Comparison of ENCODE assay signal across 24 cellular contexts in the genomic region with DNA sequence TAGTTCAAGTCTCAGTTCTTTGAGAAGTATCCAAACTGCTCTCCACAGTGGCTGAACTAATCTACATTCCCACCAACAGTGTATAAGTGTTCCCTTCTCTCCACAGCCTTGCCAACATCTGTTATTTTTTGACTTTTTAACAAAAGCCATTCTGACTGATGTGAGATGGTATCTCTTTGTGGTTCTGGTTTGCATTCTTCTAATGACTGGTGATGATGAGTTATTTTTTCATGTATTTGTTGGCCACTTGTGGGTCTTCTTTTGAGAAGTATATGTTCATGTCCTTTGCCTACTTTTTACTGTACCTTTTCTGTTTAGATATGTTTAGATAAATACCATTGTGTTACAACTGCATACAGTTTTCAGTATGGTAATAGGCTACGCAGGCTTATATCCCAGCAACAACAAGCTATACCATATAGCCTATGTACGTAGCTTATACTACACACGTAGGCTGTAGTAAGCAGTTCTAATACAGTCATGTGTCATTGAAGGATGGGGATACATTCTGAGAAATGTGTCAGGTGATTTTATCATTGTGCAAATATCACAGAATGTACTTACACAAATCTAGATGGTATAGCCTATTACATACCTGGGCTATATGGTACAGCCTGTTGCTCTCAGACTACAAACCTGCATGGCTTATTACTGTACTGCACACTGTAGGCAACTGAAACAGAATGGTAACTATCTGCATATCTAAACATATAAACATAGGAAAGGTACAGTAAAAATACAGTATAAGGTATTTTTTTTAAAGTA. TPM values are rescaled to one million over a fixed set of nuclear protein-coding genes. Genes with fewer than 3 reads are reported as not detected.
DNase-seq lines count a peak whose midpoint lies in the region; ATAC-seq, FAIRE-seq and TF ChIP-seq lines count a peak whose summit lies in the region.
"Had no signal": no experiment of that assay in that cellular context is flagged by ENCODE, and none has a peak within 500 bp of the region (broad histone marks: within the 10 kb centered on the region; RNA-seq: fewer than 3 reads in every experiment).

No MANE protein-coding gene starts in this region.

- intact Hi-C loops in HepG2 (cut with micrococcal nuclease; ENCODE audit: unreplicated experiment) (no loop called here), right lobe of liver (cut with DNase I) (no loop called here)

- DNase-seq in HepG2 (ENCODE audit: low spot score) (no peak), right lobe of liver (no peak), amniotic epithelial cell (ENCODE audit: low read depth) (peak; percentile 25), fibroblast of pulmonary artery (ENCODE audit: low read depth) (peak; percentile 14), islet precursor cell (no peak), left lobe of liver (ENCODE audit: low spot score) (no peak)
- DNase-seq: ACHN; activated naive CD4-positive, alpha-beta T cell treated with anti-CD3 and anti-CD28 coated beads for 36 hours; activated T-cell treated with anti-CD3 and anti-CD28 coated beads, Interleukin-2, amount 50 U/mL, for 4 hours; COR-L47; DND-41; immature natural killer cell; midbrain; NCI-H1048; NCI-H187 treated with DMSO at 0.1 percent for 48 hours; OCI-M1; stimulated activated CD4-positive, alpha-beta T cell treated with anti-CD3 and anti-CD28 coated beads, Interleukin-4, amount 100 ng/mL, for 24 hours; stimulated activated naive CD4-positive, alpha-beta T cell; SW 1271; uterus had no signal

- POLR2A ChIA-PET in HepG2 (lab: Yijun Ruan, JAX): no interaction called here

- TF ChIP-seq POLR2A in HepG2 (IDR thresholded peaks at IDR 0.05; ENCODE audit: insufficient read depth in 1 of 2, low read depth in 2 of 2, low read length in 2 of 2) (no peak), right lobe of liver (IDR thresholded peaks at IDR 0.05) (no peak)

- H3K4me3 ChIP-seq in HepG2 (replicated peaks in 1 of 3; ENCODE audit: insufficient read depth in 1 of 3, low read depth in 2 of 3, low read length in 3 of 3) (no peak overlapping the region), right lobe of liver (no peak overlapping the region), fibroblast of pulmonary artery (replicated peaks; ENCODE audit: low read depth, low read length) (no peak overlapping the region)
- H3K4me3 ChIP-seq: BLaER1 treated with 17β-estradiol and CSF1 and Interleukin-3, amounts not matched to agents 10 nM and 100 nM; hepatocyte; uterus had no signal

- H3K36me3 ChIP-seq in HepG2 (replicated peaks in 1 of 2; ENCODE audit: control insufficient read depth in 1 of 2, insufficient read depth in 2 of 2, low read length in 2 of 2): no peaks in the 10 kb centered on the region
- no peaks in the 10 kb centered on the region for H3K36me3 ChIP-seq in right lobe of liver
- H3K36me3 ChIP-seq: uterus had no signal

- H4K20me1 ChIP-seq in HepG2 (ENCODE audit: insufficient read depth, low read length): no peaks in the 10 kb centered on the region

- in situ Hi-C loops in HepG2 (cut with HindIII; ENCODE audit: extremely low pct_ligation_motif_present, low pct_unique_long_range_greater_than_20kb): no loop called here

- H3K4me1 ChIP-seq in HepG2 (ENCODE audit: insufficient read depth, low read length): peaks cover 10% of the 10 kb centered on the region; the same call in 1 of the 2 replicates
- no peaks in the 10 kb centered on the region for H3K4me1 ChIP-seq in right lobe of liver
- H3K4me1 ChIP-seq: BLaER1 treated with 17β-estradiol and CSF1 and Interleukin-3, amounts not matched to agents 10 nM and 100 nM; uterus had no signal

- TF ChIP-seq RAD21 in HepG2 (CRISPR knock-in tag; IDR thresholded peaks at IDR 0.05): no peak

- TF ChIP-seq EP300 in HepG2 (IDR thresholded peaks at IDR 0.05; ENCODE audit: low read depth in 2 of 2, low read length in 2 of 2): no peak
- no peak for TF ChIP-seq EP300 in HepG2 (CRISPR knock-in tag; IDR thresholded peaks at IDR 0.05; ENCODE audit: borderline replicate concordance)

- CTCF ChIA-PET in HepG2 (lab: Yijun Ruan, JAX; ENCODE audit: low intra/inter-chr PET ratio, low total read pairs): no interaction called here

- no peak for ATAC-seq in HepG2
- ATAC-seq in right lobe of liver: no peak
- ATAC-seq in left lobe of liver: no peak
- no peak for ATAC-seq in HG02973 (IDR thresholded peaks at IDR 0.05; ENCODE audit: unreplicated experiment)
- ATAC-seq in HG03571 (IDR thresholded peaks at IDR 0.05; ENCODE audit: unreplicated experiment): no peak

- peaks cover 4% of the 10 kb centered on the region for H3K79me2 ChIP-seq in HepG2 (ENCODE audit: insufficient read depth, low read length)

- BruUV-seq in HepG2 (replicated peaks; lab: Mats Ljungman, UMichigan): no TSS peak

- no peak overlapping the region for H3K9ac ChIP-seq in HepG2 (ENCODE audit: insufficient read depth, low read depth, low read length)
- H3K9ac ChIP-seq: BLaER1 treated with 17β-estradiol and CSF1 and Interleukin-3, amounts not matched to agents 10 nM and 100 nM had no signal

- FAIRE-seq in HepG2 (lab: Jason Lieb, UNC): peak; percentile 12

- H3K27me3 ChIP-seq in HepG2 (ENCODE audit: control insufficient read depth in 1 of 2, insufficient read depth in 2 of 2, low read length in 2 of 2): no peaks in the 10 kb centered on the region
- H3K27me3 ChIP-seq in right lobe of liver: no peaks in the 10 kb centered on the region
- H3K27me3 ChIP-seq: BLaER1 treated with 17β-estradiol and CSF1 and Interleukin-3, amounts not matched to agents 10 nM and 100 nM; hepatocyte; uterus had no signal

- H2AFZ ChIP-seq in HepG2 (ENCODE audit: low read length): no peak overlapping the region
- H2AFZ ChIP-seq: hepatocyte had no signal

- H3K27ac ChIP-seq in HepG2 (ENCODE audit: extremely low read length, insufficient read depth, low read length): no peak overlapping the region
- H3K27ac ChIP-seq in right lobe of liver: no peak overlapping the region
- H3K27ac ChIP-seq: BLaER1 treated with 17β-estradiol and CSF1 and Interleukin-3, amounts not matched to agents 10 nM and 100 nM; hepatocyte; uterus had no signal

- WGBS in HepG2 (ENCODE audit: low lambda C conversion rate): 98% methylated on average over 3 of the region's 3 CpGs
- WGBS in right lobe of liver (ENCODE audit: insufficient coverage, low coverage, low lambda C conversion rate, missing lambda C conversion rate): 100% methylated on average over 3 of the region's 3 CpGs

- H3K9me3 ChIP-seq in HepG2 (ENCODE audit: low read length): no peaks in the 10 kb centered on the region
- no peaks in the 10 kb centered on the region for H3K9me3 ChIP-seq in right lobe of liver
- H3K9me3 ChIP-seq: uterus had no signal

- no peak for TF ChIP-seq CTCF in HepG2 (CRISPR knock-in tag; IDR thresholded peaks at IDR 0.05)
- no peak for TF ChIP-seq CTCF in right lobe of liver (IDR thresholded peaks at IDR 0.05)
- TF ChIP-seq CTCF in fibroblast of pulmonary artery (IDR thresholded peaks at IDR 0.05; ENCODE audit: low read length, missing control alignments): no peak

- H3K4me2 ChIP-seq in HepG2 (ENCODE audit: low read depth, low read length): no peak overlapping the region
- H3K4me2 ChIP-seq: BLaER1 treated with 17β-estradiol and CSF1 and Interleukin-3, amounts not matched to agents 10 nM and 100 nM; hepatocyte had no signal

TF ChIP-seq in HepG2, 621 proteins besides CTCF, POLR2A, EP300 and RAD21:
- TF ChIP-seq EZH2 (conservative IDR thresholded peaks at IDR 0.05; ENCODE audit: low read depth, low read length) (no peak), ZNF446 (CRISPR knock-in tag; IDR thresholded peaks at IDR 0.05) (no peak), CEBPG (CRISPR knock-in tag; IDR thresholded peaks at IDR 0.05) (no peak), MTA1 (CRISPR knock-in tag; IDR thresholded peaks at IDR 0.05; ENCODE audit: borderline replicate concordance) (no peak), ZBTB3 (CRISPR knock-in tag; IDR thresholded peaks at IDR 0.05; ENCODE audit: borderline replicate concordance, low read depth) (no peak)
TF ChIP-seq in HepG2: peak in this region for 0.

RNA-seq across cellular contexts. Expression of gene KLHL8, which starts 28.1 kb away (rescaled TPM):
- total RNA-seq in HepG2 (2016; rRNA removed; fragmentation: Illumina TruSeq; extraction: Trizol): 11.7 and 18.4 TPM in 2 replicates
- 29.5 and 30.8 TPM in 2 replicates for total RNA-seq in HepG2 (2016; cell fraction: cytosol; rRNA removed; fragmentation: Illumina TruSeq; extraction: Trizol; ENCODE audit: low read depth)
- total RNA-seq in HepG2 (2016; cell fraction: insoluble cytoplasmic fraction; rRNA removed; fragmentation: Illumina TruSeq; extraction: Trizol): 12.4 and 16.0 TPM in 2 replicates
- total RNA-seq in HepG2 (2016; cell fraction: membrane; rRNA removed; fragmentation: Illumina TruSeq; extraction: Trizol): 21.3 and 27.0 TPM in 2 replicates
- total RNA-seq in HepG2 (2016; cell fraction: nucleus; rRNA removed; fragmentation: Illumina TruSeq; extraction: Trizol): 10.2 and 11.7 TPM in 2 replicates
- polyA plus RNA-seq in HepG2 (2011; rRNA removed): 2.6 and 2.8 TPM in 2 replicates
- 1.7 and 3.5 TPM in 2 replicates for polyA plus RNA-seq in HepG2 (2011; cell fraction: cytosol; rRNA removed)
- polyA plus RNA-seq in HepG2 (2011; cell fraction: nucleus; rRNA removed): 1.6 TPM in 2 replicates
- polyA plus RNA-seq in HepG2 (2012): 7.8 and 8.3 TPM in 2 replicates
- polyA plus RNA-seq in HepG2 (2016; cell fraction: cytosol; fragmentation: Illumina TruSeq; extraction: Trizol; ENCODE audit: low read depth): 0.57 and 0.74 TPM in 2 replicates
- polyA plus RNA-seq in HepG2 (2016; cell fraction: insoluble cytoplasmic fraction; fragmentation: Illumina TruSeq; extraction: Trizol; ENCODE audit: low read depth): 13.1 and 14.9 TPM in 2 replicates
- polyA plus RNA-seq in HepG2 (2016; cell fraction: membrane; fragmentation: Illumina TruSeq; extraction: Trizol; ENCODE audit: low read depth): 2.8 and 3.1 TPM in 2 replicates
- 6.6 and 6.7 TPM in 2 replicates for polyA plus RNA-seq in HepG2 (2016; cell fraction: nucleus; fragmentation: Illumina TruSeq; extraction: Trizol; ENCODE audit: insufficient read depth, low read depth)
- polyA minus RNA-seq in HepG2 (2011; rRNA and poly(A)+ RNA removed; ENCODE audit: low replicate concordance): 6.6 and 12.6 TPM in 2 replicates
- polyA minus RNA-seq in HepG2 (2011; cell fraction: cytosol; rRNA and poly(A)+ RNA removed): 8.1 and 10.3 TPM in 2 replicates
- polyA minus RNA-seq in HepG2 (2011; cell fraction: nucleus; rRNA and poly(A)+ RNA removed): 12.7 and 12.9 TPM in 2 replicates
- total RNA-seq in right lobe of liver: 1 to 10 TPM; 5.5 to 9.6 (median 7.2) TPM
- total RNA-seq in left lobe of liver: 8.4 TPM

Comparison
In these comparisons a context has a peak if more than half of its experiments do, and no peak if none do; other contexts are left out.
1. DNase-seq: peak in amniotic epithelial cell (single experiment) and fibroblast of pulmonary artery (single experiment); none in HepG2 (single experiment), right lobe of liver (0 of 3), islet precursor cell (single experiment) and left lobe of liver (single experiment).